Comparison of ENCODE assay signal across 21 cellular contexts in the genomic region with DNA sequence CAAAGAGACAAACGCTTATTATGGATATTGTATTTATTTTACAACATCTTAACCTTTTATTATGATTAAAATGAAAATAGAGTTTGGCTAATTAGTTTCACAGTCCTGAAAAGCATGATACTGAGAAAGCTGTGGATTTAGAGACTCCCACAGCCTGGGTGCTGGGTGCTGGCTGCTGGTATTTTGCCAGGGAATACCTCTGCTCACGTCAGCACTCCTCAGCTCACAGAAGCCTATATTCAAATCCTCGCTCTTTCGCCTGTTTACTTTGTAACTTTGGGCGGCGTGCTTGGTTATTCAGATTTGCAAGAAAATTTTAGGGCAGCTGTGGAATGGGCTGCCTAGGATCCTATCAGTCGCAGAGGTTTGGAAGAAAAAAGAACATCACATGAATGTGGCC.
"Had no signal": no experiment of that assay in that cellular context is flagged by ENCODE, and none has a peak within 500 bp of the region (broad histone marks: within the 10 kb centered on the region; RNA-seq: fewer than 3 reads in every experiment).

No MANE protein-coding gene starts in this region.

- H3K4me1 ChIP-seq: adrenal gland, ascending aorta had no signal

- H3K27ac ChIP-seq: adrenal gland, ascending aorta, coronary artery, dorsolateral prefrontal cortex, WERI-Rb-1 had no signal

- H3K36me3 ChIP-seq: adrenal gland, ascending aorta, WERI-Rb-1 had no signal

- H3K9me3 ChIP-seq: adrenal gland, ascending aorta had no signal

- H3K4me3 ChIP-seq: adrenal gland, ascending aorta, coronary artery, dorsolateral prefrontal cortex had no signal

- H3K27me3 ChIP-seq: adrenal gland, ascending aorta, dorsolateral prefrontal cortex had no signal

- DNase-seq: activated B cell treated with CpG ODN at 0.5 μM for 24 hours; activated CD4-positive, alpha-beta T cell treated with anti-CD3 and anti-CD28 coated beads for 48 hours; activated CD4-positive, alpha-beta T cell treated with anti-CD3 and anti-CD28 coated beads, Interleukin-2, amount 50 U/mL, for 1 hour; activated CD4-positive, alpha-beta T cell treated with anti-CD3 and anti-CD28 coated beads, Interleukin-2, amount 50 U/mL, for 48 hours; activated CD8-positive, alpha-beta memory T cell treated with anti-CD3 and anti-CD28 coated beads for 24 hours; activated CD8-positive, alpha-beta T cell treated with anti-CD3 and anti-CD28 coated beads for 36 hours; activated effector memory CD4-positive, alpha-beta T cell treated with Interleukin-2 at 50 U/mL for 16 hours; activated naive CD4-positive, alpha-beta T cell treated with anti-CD3 and anti-CD28 coated beads for 36 hours; activated naive CD8-positive, alpha-beta T cell treated with anti-CD3 and anti-CD28 coated beads for 36 hours; activated naive CD8-positive, alpha-beta T cell treated with anti-CD3 and anti-CD28 coated beads, Interleukin-2, amount 50 U/mL, for 24 hours; activated T-cell treated with anti-CD3 and anti-CD28 coated beads, Interleukin-2, amount 50 U/mL, for 4 hours; adrenal gland; dorsolateral prefrontal cortex; effector memory CD4-positive, alpha-beta T cell; endodermal cell; foreskin fibroblast; T-helper 17 cell; T1000; WERI-Rb-1 had no signal
